Comparison of ENCODE assay signal across 8 cellular contexts in the genomic region with DNA sequence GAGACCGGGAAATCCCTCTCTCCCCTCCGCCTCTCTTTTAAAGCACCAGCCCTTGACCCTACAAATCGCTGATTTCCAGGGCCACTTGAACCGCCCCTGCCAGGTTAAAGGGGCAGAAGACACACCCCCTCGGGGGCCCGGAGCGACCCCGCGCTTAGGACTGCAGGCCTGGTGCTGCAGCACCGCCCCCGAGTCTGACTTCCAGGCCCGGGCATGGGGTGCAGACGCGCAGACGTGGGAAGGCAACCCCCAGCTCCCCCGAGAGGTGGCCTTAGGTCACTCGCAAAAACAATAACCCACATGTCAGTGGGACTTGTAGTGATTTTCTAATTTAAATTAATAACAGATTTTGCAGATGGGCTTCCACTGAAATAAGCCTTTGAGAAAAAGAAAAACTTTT. TPM values are rescaled to one million over a fixed set of nuclear protein-coding genes. Genes with fewer than 3 reads are reported as not detected.
DNase-seq lines count a peak whose midpoint lies in the region; ATAC-seq and TF ChIP-seq lines count a peak whose summit lies in the region.
"Not testable (repeated sequence)": the region's sequence is repeated elsewhere in the genome, so short reads cannot be mapped to it uniquely, and the experiment has no call there.

No MANE protein-coding gene starts in this region.

- H3K4me3 Mint-ChIP-seq in activated CD8-positive, alpha-beta T cell treated with anti-CD3 and anti-CD28 coated beads, Interleukin-2, amount 10 ng/mL, durations not matched to agents 7 days and 5 days, result not testable (repeated sequence)
- peak overlapping the region; percentile 84 for H3K4me3 Mint-ChIP-seq in natural killer cell treated with Interleukin-12 subunit alpha and Interleukin-12 subunit beta and Interleukin-15 and Interleukin-18, amount 100 ng/mL, for 72 hours

- H3K4me1 Mint-ChIP-seq in activated CD8-positive, alpha-beta T cell treated with anti-CD3 and anti-CD28 coated beads, Interleukin-2, amount 10 ng/mL, durations not matched to agents 7 days and 5 days (ENCODE audit: low read depth); natural killer cell treated with Interleukin-12 subunit alpha and Interleukin-12 subunit beta and Interleukin-15 and Interleukin-18, amount 100 ng/mL, for 72 hours (ENCODE audit: low read depth in 2 of 2): not testable (repeated sequence)

- not testable (repeated sequence) for H3K4me1 ChIP-seq in DOHH2 (ENCODE audit: control insufficient read depth, low read length); OCI-LY1 (ENCODE audit: insufficient read depth, low read length, severe bottlenecking); thoracic aorta (ENCODE audit: control insufficient read depth in 1 of 2, low read depth in 2 of 2)

- not testable (repeated sequence) for TF ChIP-seq CTCF in DOHH2 (IDR thresholded peaks at IDR 0.05; ENCODE audit: low read depth, low read length, poor library complexity, severe bottlenecking); OCI-LY1 (IDR thresholded peaks at IDR 0.05; ENCODE audit: low read length); dorsolateral prefrontal cortex (IDR thresholded peaks at IDR 0.05 in 54 of 56, conservative IDR thresholded peaks at IDR 0.05 in 2 of 56; ENCODE audit: low read depth in 1 of 56, partially characterized antibody in 56 of 56); thoracic aorta (IDR thresholded peaks at IDR 0.05)

- not testable (repeated sequence) for H3K27me3 Mint-ChIP-seq in activated CD8-positive, alpha-beta T cell treated with anti-CD3 and anti-CD28 coated beads, Interleukin-2, amount 10 ng/mL, durations not matched to agents 7 days and 5 days (ENCODE audit: low read depth)
- peaks cover 6 to 12% of the 10 kb centered on the region in 2 donors for H3K27me3 Mint-ChIP-seq in natural killer cell treated with Interleukin-12 subunit alpha and Interleukin-12 subunit beta and Interleukin-15 and Interleukin-18, amount 100 ng/mL, for 72 hours

- H3K4me3 ChIP-seq in DOHH2 (ENCODE audit: low read length), result peak overlapping the region; percentile 74; the same call in 1 of the 2 replicates
- H3K4me3 ChIP-seq in OCI-LY1 (ENCODE audit: low read depth, low read length, poor library complexity, severe bottlenecking), result peak overlapping the region; percentile 64
- H3K4me3 ChIP-seq in dorsolateral prefrontal cortex, result peak overlapping the region in 48 of 59 donors; percentile 51 to 83 (median 69)
- peak overlapping the region; percentile 81 for H3K4me3 ChIP-seq in thoracic aorta

- not testable (repeated sequence) for H3K27ac Mint-ChIP-seq in activated CD8-positive, alpha-beta T cell treated with anti-CD3 and anti-CD28 coated beads, Interleukin-2, amount 10 ng/mL, durations not matched to agents 7 days and 5 days; natural killer cell treated with Interleukin-12 subunit alpha and Interleukin-12 subunit beta and Interleukin-15 and Interleukin-18, amount 100 ng/mL, for 72 hours

- not testable (repeated sequence) for H3K27ac ChIP-seq in DOHH2 (ENCODE audit: low read depth, low read length); OCI-LY1 (ENCODE audit: low read depth, low read length, poor library complexity, severe bottlenecking); dorsolateral prefrontal cortex; thoracic aorta

- not testable (repeated sequence) for H3K9me3 Mint-ChIP-seq in activated CD8-positive, alpha-beta T cell treated with anti-CD3 and anti-CD28 coated beads, Interleukin-2, amount 10 ng/mL, durations not matched to agents 7 days and 5 days (ENCODE audit: insufficient read depth); natural killer cell treated with Interleukin-12 subunit alpha and Interleukin-12 subunit beta and Interleukin-15 and Interleukin-18, amount 100 ng/mL, for 72 hours

- H4K20me1 ChIP-seq in DOHH2 (ENCODE audit: control insufficient read depth, insufficient read depth, low read depth, low read length); OCI-LY1 (ENCODE audit: insufficient read depth, low read length): not testable (repeated sequence)

- H3K4me2 ChIP-seq in DOHH2 (ENCODE audit: low read length), result peak overlapping the region; percentile 62; the same call in 1 of the 2 replicates
- H3K4me2 ChIP-seq in OCI-LY1 (ENCODE audit: low read length), result not testable (repeated sequence)

- H3K36me3 Mint-ChIP-seq in activated CD8-positive, alpha-beta T cell treated with anti-CD3 and anti-CD28 coated beads, Interleukin-2, amount 10 ng/mL, durations not matched to agents 7 days and 5 days (ENCODE audit: low read depth); natural killer cell treated with Interleukin-12 subunit alpha and Interleukin-12 subunit beta and Interleukin-15 and Interleukin-18, amount 100 ng/mL, for 72 hours: not testable (repeated sequence)

- not testable (repeated sequence) for H3K9me3 ChIP-seq in DOHH2 (ENCODE audit: control insufficient read depth, insufficient read depth, low read length); OCI-LY1 (ENCODE audit: low read length); thoracic aorta

- not testable (repeated sequence) for DNase-seq in activated CD8-positive, alpha-beta T cell treated with anti-CD3 and anti-CD28 coated beads, Interleukin-2, amount 10 ng/mL, durations not matched to agents 7 days and 5 days; dorsolateral prefrontal cortex; natural killer cell treated with Interleukin-12 subunit alpha and Interleukin-12 subunit beta and Interleukin-15 and Interleukin-18, amount 100 ng/mL, for 72 hours (ENCODE audit: low spot score); thoracic aorta (ENCODE audit: low spot score)

- not testable (repeated sequence) for H3F3A ChIP-seq in DOHH2 (ENCODE audit: control insufficient read depth, insufficient read depth); OCI-LY1 (ENCODE audit: insufficient read depth, low read length)

- ATAC-seq in GM21515 (IDR thresholded peaks at IDR 0.05; ENCODE audit: unreplicated experiment) (peak; percentile 27), HG03039 (IDR thresholded peaks at IDR 0.05; ENCODE audit: unreplicated experiment) (peak; percentile 9)
- peak; percentile 17 for ATAC-seq in activated CD8-positive, alpha-beta T cell treated with anti-CD3 and anti-CD28 coated beads, Interleukin-2, amount 10 ng/mL, durations not matched to agents 7 days and 5 days
- ATAC-seq in natural killer cell treated with Interleukin-12 subunit alpha and Interleukin-12 subunit beta and Interleukin-15 and Interleukin-18, amount 100 ng/mL, for 72 hours; thoracic aorta (ENCODE audit: insufficient number of reproducible peaks, low FRiP score, low read depth): not testable (repeated sequence)

- intact Hi-C loops in dorsolateral prefrontal cortex (cut with DNase I), result not testable (repeated sequence)

- H3K36me3 ChIP-seq in DOHH2 (ENCODE audit: control insufficient read depth, low read length); OCI-LY1 (ENCODE audit: insufficient read depth, low read length); thoracic aorta: not testable (repeated sequence)

- CTCF ChIA-PET in activated CD8-positive, alpha-beta T cell treated with anti-CD3 and anti-CD28 coated beads, Interleukin-2, amount 10 ng/mL, durations not matched to agents 7 days and 5 days (lab: Charles Lee), result not testable (repeated sequence)

- POLR2A ChIA-PET in activated CD8-positive, alpha-beta T cell treated with anti-CD3 and anti-CD28 coated beads, Interleukin-2, amount 10 ng/mL, durations not matched to agents 7 days and 5 days (lab: Charles Lee), result not testable (repeated sequence)

- not testable (repeated sequence) for H3K9me2 ChIP-seq in DOHH2 (replicated peaks; ENCODE audit: control insufficient read depth, low read length); OCI-LY1 (ENCODE audit: low read depth, low read length)

- not testable (repeated sequence) for H3K27me3 ChIP-seq in DOHH2 (ENCODE audit: control insufficient read depth, low read length); OCI-LY1 (ENCODE audit: insufficient read depth, low read length); dorsolateral prefrontal cortex; thoracic aorta (replicated peaks; ENCODE audit: insufficient read depth)

- not testable (repeated sequence) for H3K79me2 ChIP-seq in DOHH2 (ENCODE audit: control insufficient read depth, low read length); OCI-LY1 (ENCODE audit: insufficient read depth, low read length)

- H2AFZ ChIP-seq in OCI-LY1 (ENCODE audit: low read length), result not testable (repeated sequence)

- H3K9ac ChIP-seq in OCI-LY1 (ENCODE audit: low read length), result not testable (repeated sequence)

RNA-seq across cellular contexts. Expression of gene NBPF15, which starts 0.3 kb away (rescaled TPM):
- 10 to 100 TPM; 22.6 to 23.9 TPM for total RNA-seq in activated CD8-positive, alpha-beta T cell treated with anti-CD3 and anti-CD28 coated beads, Interleukin-2, amount 10 ng/mL, durations not matched to agents 7 days and 5 days
- 10 to 100 TPM in 119 of 120 experiments, 1 to 10 TPM in 1; 3.7 to 39.1 (median 25.3) TPM for total RNA-seq in dorsolateral prefrontal cortex
- 10 to 100 TPM; 29.1 to 39.6 TPM for total RNA-seq in natural killer cell treated with Interleukin-12 subunit alpha and Interleukin-12 subunit beta and Interleukin-15 and Interleukin-18, amount 100 ng/mL, for 72 hours
- total RNA-seq in thoracic aorta, result 10 to 100 TPM; 19.5 to 59.7 TPM
